In the genomic region with DNA sequence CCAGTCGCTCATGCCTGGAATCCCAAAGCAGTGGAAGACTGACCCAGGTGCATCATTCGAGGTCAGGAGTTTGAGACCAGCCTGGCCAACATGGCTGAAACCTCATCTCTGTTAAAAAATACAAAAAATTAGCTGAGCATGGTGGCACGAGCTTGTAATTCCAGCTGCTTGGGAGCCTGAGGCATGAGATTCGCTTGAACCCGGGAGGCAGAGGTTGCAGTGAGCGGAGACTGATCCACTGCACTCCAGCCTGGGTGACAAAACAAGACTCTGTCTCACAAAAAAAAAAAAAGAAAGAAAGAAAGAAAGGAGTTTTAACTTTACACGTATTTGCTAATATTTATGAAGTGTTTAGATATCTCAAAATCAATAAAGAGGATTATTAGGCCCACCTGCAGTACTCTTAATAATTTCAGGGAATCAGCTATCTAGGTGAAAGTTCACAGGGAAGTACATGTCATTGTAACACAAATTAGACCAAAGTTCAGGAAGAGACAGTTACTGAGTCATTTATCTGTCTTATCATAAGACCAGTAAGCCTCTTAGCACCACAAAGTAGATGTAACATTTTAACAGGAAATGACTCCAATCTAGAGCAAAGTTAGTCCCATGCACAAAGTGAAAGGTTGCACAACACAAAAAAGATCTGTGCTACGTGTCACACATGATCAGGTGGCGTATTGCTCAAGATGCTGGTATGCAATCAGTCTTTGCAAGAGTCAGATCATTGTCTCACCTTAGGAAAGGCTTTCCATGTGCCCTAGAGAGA, we compare ENCODE assay signal across 8 cellular contexts. TPM values are rescaled to one million over a fixed set of nuclear protein-coding genes. Genes with fewer than 3 reads are reported as not detected.
DNase-seq lines count a peak whose midpoint lies in the region; ATAC-seq and TF ChIP-seq lines count a peak whose summit lies in the region.

No MANE protein-coding gene starts in this region.

- H3K27me3 ChIP-seq in Peyer's patch, result no peaks in the 10 kb centered on the region
- H3K27me3 ChIP-seq in adrenal gland, result no peaks in the 10 kb centered on the region

- H3K27ac ChIP-seq in Peyer's patch (peak overlapping the region; percentile 55 to 89 (median 74)), adrenal gland (peak overlapping the region; percentile 75 to 98 (median 93))

- WGBS in adrenal gland, 4 donors, result 42 to 47% (median 45%) methylated on average over 9 of the region's 9 CpGs

- H3K4me3 ChIP-seq in Peyer's patch (no peak overlapping the region), adrenal gland (no peak overlapping the region)

- H3K36me3 ChIP-seq in Peyer's patch (no peaks in the 10 kb centered on the region), adrenal gland (replicated peaks in 1 of 2) (no peaks in the 10 kb centered on the region)

- H3K4me1 ChIP-seq in Peyer's patch (peaks cover 0 to 10% (median 7%) of the 10 kb centered on the region in 4 donors), adrenal gland (replicated peaks in 1 of 2) (peaks cover 14 to 18% of the 10 kb centered on the region in 2 donors)

- DNase-seq in NK-92 treated with Interleukin-12 subunit alpha and Interleukin-12 subunit beta, amount 100 ng/mL, for 24 hours (lab: John Stamatoyannopoulos, UW), result peak; percentile 72
- DNase-seq in NK-92 (lab: John Stamatoyannopoulos, UW; ENCODE audit: unreplicated experiment) (no peak), Peyer's patch (peak in 1 of 3 donors; percentile 87), adrenal gland (peak; percentile 63 to 93 (median 86)), kidney glomerular epithelial cell (lab: John Stamatoyannopoulos, UW) (peak; percentile 94), NCI-H128 (lab: John Stamatoyannopoulos, UW; ENCODE audit: unreplicated experiment) (no peak)
- DNase-seq in stimulated activated naive CD8-positive, alpha-beta T cell treated with anti-CD3 and anti-CD28 coated beads, Interleukin-15, Interleukin-2, amounts not matched to agents 100 U/mL and 50 U/mL, for 24 hours, result peak; percentile 55

- intact Hi-C loops in adrenal gland (cut with DNase I), result no loop called here

- peak; percentile 65 for ATAC-seq in HG03039 (IDR thresholded peaks at IDR 0.05; ENCODE audit: unreplicated experiment)
- peak; percentile 99 for ATAC-seq in stimulated activated naive CD8-positive, alpha-beta T cell treated with anti-CD3 and anti-CD28 coated beads, Interleukin-15, Interleukin-2, amounts not matched to agents 100 U/mL and 50 U/mL, for 24 hours

- H3K9me3 ChIP-seq in Peyer's patch (no peaks in the 10 kb centered on the region), adrenal gland (replicated peaks in 1 of 3) (no peaks in the 10 kb centered on the region)

- TF ChIP-seq CTCF in Peyer's patch (IDR thresholded peaks at IDR 0.05), result no peak
- TF ChIP-seq CTCF in adrenal gland (IDR thresholded peaks at IDR 0.05), result no peak

- TF ChIP-seq POLR2A in Peyer's patch (IDR thresholded peaks at IDR 0.05), result peak in 1 of 2 donors; percentile 59
- TF ChIP-seq POLR2A in adrenal gland (IDR thresholded peaks at IDR 0.05), result peak in 1 of 2 donors; percentile 31

RNA-seq across cellular contexts. Expression of a gene that starts 34.1 kb away (rescaled TPM):
- total RNA-seq in Peyer's patch, result 100 to 1,000 TPM; 138 to 640 (median 223) TPM
- total RNA-seq in adrenal gland, result 100 to 1,000 TPM; 134 to 426 (median 221) TPM
- polyA plus RNA-seq in adrenal gland, result 100 to 1,000 TPM in 1 of 3 donors, 10 to 100 TPM in 2; 43.4 to 134 (median 81.2) TPM

RNA-seq across cellular contexts. Expression of a gene that starts 58.7 kb away (rescaled TPM):
- 10 to 100 TPM in 1 of 4 donors, 1 to 10 TPM in 3; 5.9 to 31.4 (median 7.3) TPM for total RNA-seq in Peyer's patch
- total RNA-seq in adrenal gland, result 10 to 100 TPM in 5 of 8 donors, 1 to 10 TPM in 3; 5.2 to 15.0 (median 12.6) TPM
- 10 to 100 TPM in 1 of 3 donors, 1 to 10 TPM in 2; 4.0 to 14.7 (median 5.8) TPM for polyA plus RNA-seq in adrenal gland

Comparison
In these comparisons a context has a peak if more than half of its experiments do, and no peak if none do; other contexts are left out.
1. DNase-seq: peak in NK-92 treated with Interleukin-12 subunit alpha and Interleukin-12 subunit beta, amount 100 ng/mL, for 24 hours (single experiment), adrenal gland (7 of 7), kidney glomerular epithelial cell (single experiment) and stimulated activated naive CD8-positive, alpha-beta T cell treated with anti-CD3 and anti-CD28 coated beads, Interleukin-15, Interleukin-2, amounts not matched to agents 100 U/mL and 50 U/mL, for 24 hours (single experiment); none in NK-92 (single experiment) and NCI-H128 (single experiment).